8 cellular contexts compared by ENCODE assay signal in the genomic region with DNA sequence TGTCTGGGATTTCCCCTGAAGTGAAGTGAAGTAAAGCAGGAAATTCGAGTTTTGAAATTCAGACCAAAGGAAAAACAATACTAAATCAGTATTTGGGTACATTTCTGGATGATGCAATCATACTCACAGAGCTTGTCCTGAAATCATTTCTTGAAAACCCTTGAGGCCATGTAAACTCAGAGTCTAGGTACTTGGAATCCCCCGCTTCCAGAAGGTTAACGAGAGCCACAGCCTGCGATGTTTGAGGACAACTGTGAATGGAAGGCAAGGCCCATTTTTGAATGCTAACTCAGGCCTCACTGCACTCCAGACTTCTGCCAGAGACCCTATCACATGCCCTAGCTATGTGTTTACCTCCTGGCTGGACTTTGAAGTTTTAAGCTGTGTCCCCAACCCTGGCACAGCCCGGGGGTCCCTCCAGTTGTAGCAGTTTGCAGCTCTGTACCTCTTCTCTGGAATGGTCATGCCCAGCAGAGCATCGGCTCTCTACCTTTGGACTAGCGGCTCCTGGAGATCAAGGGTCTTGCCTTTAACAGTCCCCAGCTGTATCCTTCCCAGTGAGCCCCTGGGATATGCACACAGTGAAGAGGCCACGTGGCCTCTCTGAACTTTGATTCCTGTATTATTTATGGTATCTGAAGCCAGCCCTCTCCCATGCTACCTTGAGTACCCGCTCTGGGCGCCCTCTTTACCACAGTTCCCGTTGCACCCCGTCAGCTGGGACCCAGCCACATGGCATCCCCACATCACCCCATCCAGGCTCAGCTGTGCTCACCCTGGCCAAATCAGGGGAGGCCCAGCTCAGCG. TPM values are rescaled to one million over a fixed set of nuclear protein-coding genes. Genes with fewer than 3 reads are reported as not detected.
DNase-seq lines count a peak whose midpoint lies in the region; ATAC-seq and TF ChIP-seq lines count a peak whose summit lies in the region.

No MANE protein-coding gene starts in this region.

- POLR2A ChIA-PET in HEK293 (lab: Yijun Ruan, JAX): no interaction called here
- POLR2A ChIA-PET in activated CD8-positive, alpha-beta T cell treated with anti-CD3 and anti-CD28 coated beads for 36 hours (lab: Charles Lee): interaction anchor here (0.7 to 1.9 kb wide), 7 partner anchors 9 to 139 kb away, joined by 3 to 6 read pairs (median 3); no protein-coding TSS in a partner anchor

- peak overlapping the region; percentile 89 for H3K27ac Mint-ChIP-seq in activated CD8-positive, alpha-beta T cell treated with anti-CD3 and anti-CD28 coated beads for 36 hours

- H3K36me3 Mint-ChIP-seq in activated CD8-positive, alpha-beta T cell treated with anti-CD3 and anti-CD28 coated beads for 36 hours (ENCODE audit: low read depth): no peaks in the 10 kb centered on the region

- H3K27me3 ChIP-seq in right atrium auricular region (no peaks in the 10 kb centered on the region), spleen (replicated peaks in 1 of 7) (no peaks in the 10 kb centered on the region)

- H3K27me3 Mint-ChIP-seq in activated CD8-positive, alpha-beta T cell treated with anti-CD3 and anti-CD28 coated beads for 36 hours: no peaks in the 10 kb centered on the region

- peaks cover 52% of the 10 kb centered on the region for H3K4me1 Mint-ChIP-seq in activated CD8-positive, alpha-beta T cell treated with anti-CD3 and anti-CD28 coated beads for 36 hours (ENCODE audit: low read depth)

- no peak for TF ChIP-seq POLR2A in spleen (IDR thresholded peaks at IDR 0.05)

- H3K4me1 ChIP-seq in HEK293 (ENCODE audit: control insufficient read depth, insufficient read depth, low read length): 0 out of 2 replicates have a peak, but pooled peaks cover 5% of the 10 kb centered on the region
- H3K4me1 ChIP-seq in right atrium auricular region: peaks cover 0 to 85% of the 10 kb centered on the region in 2 donors
- H3K4me1 ChIP-seq in spleen: peaks cover 53 to 98% (median 83%) of the 10 kb centered on the region in 6 donors

- H3K27ac ChIP-seq in HEK293 (ENCODE audit: extremely low read depth, low read depth, low read length): no peak overlapping the region; the same call in 1 of the 2 replicates
- H3K27ac ChIP-seq in right atrium auricular region: peak overlapping the region; percentile 99 to 100
- peak overlapping the region; percentile 72 to 100 (median 99) for H3K27ac ChIP-seq in spleen

- DNase-seq in activated CD8-positive, alpha-beta T cell treated with anti-CD3 and anti-CD28 coated beads for 36 hours: no peak
- DNase-seq in right atrium auricular region (ENCODE audit: low spot score) (no peak), spleen (peak; percentile 71), NCI-H1092 (lab: John Stamatoyannopoulos, UW) (no peak)
- DNase-seq in activated effector memory CD4-positive, alpha-beta T cell treated with anti-CD3 and anti-CD28 coated beads, Interleukin-2, amount 50 U/mL, for 16 hours: no peak

- intact Hi-C loops in activated CD8-positive, alpha-beta T cell treated with anti-CD3 and anti-CD28 coated beads for 36 hours (cut with micrococcal nuclease): no loop called here
- intact Hi-C loops in spleen (cut with DNase I; ENCODE audit: low total_unique reads): no loop called here

- H3K36me3 ChIP-seq in HEK293 (ENCODE audit: control insufficient read depth in 2 of 2, insufficient read depth in 1 of 2, low read length in 2 of 2) (no peaks in the 10 kb centered on the region), right atrium auricular region (no peaks in the 10 kb centered on the region), spleen (no peaks in the 10 kb centered on the region)

- peak overlapping the region; percentile 16 for H3K4me3 Mint-ChIP-seq in activated CD8-positive, alpha-beta T cell treated with anti-CD3 and anti-CD28 coated beads for 36 hours

- no peaks in the 10 kb centered on the region for H3K9me3 Mint-ChIP-seq in activated CD8-positive, alpha-beta T cell treated with anti-CD3 and anti-CD28 coated beads for 36 hours

- WGBS in spleen, 5 donors: 60 to 73% (median 70%) methylated on average over 11 to 13 of the region's 13 CpGs

- peak; percentile 6 for ATAC-seq in activated CD8-positive, alpha-beta T cell treated with anti-CD3 and anti-CD28 coated beads for 36 hours
- ATAC-seq in HG03045 (IDR thresholded peaks at IDR 0.05; ENCODE audit: unreplicated experiment): no peak
- ATAC-seq in GM18873 (IDR thresholded peaks at IDR 0.05; ENCODE audit: low FRiP score, unreplicated experiment): no peak

- no peaks in the 10 kb centered on the region for H3K9me3 ChIP-seq in HEK293 (ENCODE audit: control insufficient read depth, insufficient read depth, low read depth, low read length)
- no peaks in the 10 kb centered on the region for H3K9me3 ChIP-seq in right atrium auricular region
- H3K9me3 ChIP-seq in spleen: no peaks in the 10 kb centered on the region

- TF ChIP-seq CTCF in HEK293 (tag by site-specific recombination; IDR thresholded peaks at IDR 0.05) (no peak), right atrium auricular region (IDR thresholded peaks at IDR 0.05) (no peak), spleen (IDR thresholded peaks at IDR 0.05 in 8 of 11, conservative IDR thresholded peaks at IDR 0.05 in 3 of 11) (no peak)
- no peak for TF ChIP-seq CTCF in activated CD8-positive, alpha-beta T cell treated with anti-CD3 and anti-CD28 coated beads for 36 hours (IDR thresholded peaks at IDR 0.05)

- H3K4me3 ChIP-seq in HEK293 (ENCODE audit: low read depth, low read length): no peak overlapping the region
- H3K4me3 ChIP-seq in right atrium auricular region: no peak overlapping the region
- H3K4me3 ChIP-seq in spleen: peak overlapping the region in 1 of 8 donors; percentile 47

- CTCF ChIA-PET in HEK293 (lab: Yijun Ruan, JAX): interaction anchor here (0.7 to 2.0 kb wide), 8 partner anchors 22 to 135 kb away, joined by 3 to 5 read pairs (median 4); no protein-coding TSS in a partner anchor
- CTCF ChIA-PET in activated CD8-positive, alpha-beta T cell treated with anti-CD3 and anti-CD28 coated beads for 36 hours (lab: Charles Lee): interaction anchor here (0.6 to 3.7 kb wide), 9 partner anchors 10 to 1051 kb away, joined by 3 to 26 read pairs (median 3); no protein-coding TSS in a partner anchor

TF ChIP-seq in HEK293, 187 proteins besides CTCF, POLR2A, EP300 and RAD21:
- TF ChIP-seq ZBTB17 (tag by site-specific recombination; IDR thresholded peaks at IDR 0.05) (0 out of 2 replicates have a peak, but pooled peaks have one; percentile 10), ZSCAN30 (tag by site-specific recombination; IDR thresholded peaks at IDR 0.05) (no peak)
- TF ChIP-seq, protein P1, sequence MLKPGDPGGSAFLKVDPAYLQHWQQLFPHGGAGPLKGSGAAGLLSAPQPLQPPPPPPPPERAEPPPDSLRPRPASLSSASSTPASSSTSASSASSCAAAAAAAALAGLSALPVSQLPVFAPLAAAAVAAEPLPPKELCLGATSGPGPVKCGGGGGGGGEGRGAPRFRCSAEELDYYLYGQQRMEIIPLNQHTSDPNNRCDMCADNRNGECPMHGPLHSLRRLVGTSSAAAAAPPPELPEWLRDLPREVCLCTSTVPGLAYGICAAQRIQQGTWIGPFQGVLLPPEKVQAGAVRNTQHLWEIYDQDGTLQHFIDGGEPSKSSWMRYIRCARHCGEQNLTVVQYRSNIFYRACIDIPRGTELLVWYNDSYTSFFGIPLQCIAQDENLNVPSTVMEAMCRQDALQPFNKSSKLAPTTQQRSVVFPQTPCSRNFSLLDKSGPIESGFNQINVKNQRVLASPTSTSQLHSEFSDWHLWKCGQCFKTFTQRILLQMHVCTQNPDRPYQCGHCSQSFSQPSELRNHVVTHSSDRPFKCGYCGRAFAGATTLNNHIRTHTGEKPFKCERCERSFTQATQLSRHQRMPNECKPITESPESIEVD (tag by site-specific recombination; IDR thresholded peaks at IDR 0.05): 0 out of 2 replicates have a peak, but pooled peaks have one; percentile 55

RNA-seq across cellular contexts. Expression of a gene that starts 5.6 kb away (rescaled TPM):
- total RNA-seq in activated CD8-positive, alpha-beta T cell treated with anti-CD3 and anti-CD28 coated beads for 36 hours: 100 to 1,000 TPM; 700 to 729 TPM
- total RNA-seq in right atrium auricular region (1,000 to 10,000 TPM; 2,265 to 2,787 TPM), spleen (1,000 to 10,000 TPM; 1,915 to 2,864 (median 2,469) TPM)
- polyA plus RNA-seq in spleen: 1,000 to 10,000 TPM; 2,005 to 3,321 (median 2,533) TPM

RNA-seq across cellular contexts. Expression of a gene that starts 22.8 kb away (rescaled TPM):
- total RNA-seq in activated CD8-positive, alpha-beta T cell treated with anti-CD3 and anti-CD28 coated beads for 36 hours: under 1 TPM; 0.61 to 0.83 TPM
- 1 to 10 TPM; 1.3 to 4.7 TPM for total RNA-seq in right atrium auricular region
- total RNA-seq in spleen: 10 to 100 TPM in 5 of 7 donors, 1 to 10 TPM in 2; 6.8 to 20.4 (median 12.3) TPM
- 1 to 10 TPM; 2.6 to 4.3 (median 3.0) TPM for polyA plus RNA-seq in spleen

RNA-seq across cellular contexts. Expression of a gene that starts 55.6 kb away (rescaled TPM):
- total RNA-seq in activated CD8-positive, alpha-beta T cell treated with anti-CD3 and anti-CD28 coated beads for 36 hours: not detected
- total RNA-seq in right atrium auricular region (10 to 100 TPM in 1 of 2 donors, 1 to 10 TPM in 1; 4.3 to 16.8 TPM), spleen (10 to 100 TPM; 34.3 to 57.1 (median 39.5) TPM)
- 10 to 100 TPM in 2 of 3 donors, 1 to 10 TPM in 1; 6.5 to 17.6 (median 14.1) TPM for polyA plus RNA-seq in spleen

Comparison
In these comparisons a context has a peak if more than half of its experiments do, and no peak if none do; other contexts are left out.
1. RNA of a gene that starts 55.6 kb away (total RNA-seq): 34.3 to 57.1 TPM in spleen and 4.3 to 16.8 TPM in right atrium auricular region; not detected in activated CD8-positive, alpha-beta T cell treated with anti-CD3 and anti-CD28 coated beads for 36 hours; every median in the first group is over 4 times any median in the second.